ENCODE assay signal across 23 cellular contexts in the genomic region with DNA sequence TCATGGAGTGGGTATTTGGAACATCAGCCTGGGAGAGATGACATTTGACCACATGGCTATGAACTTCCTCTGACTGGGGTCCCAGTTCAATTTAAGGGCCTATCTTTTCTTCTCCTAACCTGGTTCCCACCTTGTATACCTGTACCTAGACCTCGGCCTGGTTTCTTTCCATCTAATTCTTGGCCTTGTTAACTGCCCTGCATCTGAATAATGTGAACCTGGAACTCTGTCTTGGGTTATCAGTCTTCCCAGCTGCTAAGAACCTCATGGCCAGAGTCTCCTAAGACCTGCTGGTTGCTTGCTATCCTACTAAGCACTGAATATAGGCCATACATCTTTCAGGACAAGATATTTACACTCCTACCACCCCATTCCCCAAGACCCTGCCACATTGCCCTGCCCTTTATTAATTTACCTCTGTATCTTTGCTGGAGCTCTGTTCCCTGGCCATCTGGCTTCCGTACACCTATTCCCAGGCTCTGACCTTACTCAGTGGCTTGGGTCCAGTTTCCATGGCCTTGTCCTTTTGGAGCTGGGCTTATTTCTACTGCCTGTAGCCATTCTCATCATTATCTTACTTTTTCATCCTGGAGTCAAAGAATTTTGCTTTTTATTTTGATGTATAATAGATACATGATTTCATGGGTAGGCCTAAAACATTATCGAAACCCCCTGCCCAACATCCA. TPM values are rescaled to one million over a fixed set of nuclear protein-coding genes. Genes with fewer than 3 reads are reported as not detected.
DNase-seq lines count a peak whose midpoint lies in the region; ATAC-seq, FAIRE-seq and TF ChIP-seq lines count a peak whose summit lies in the region.
"Had no signal": no experiment of that assay in that cellular context is flagged by ENCODE, and none has a peak within 500 bp of the region (broad histone marks: within the 10 kb centered on the region; RNA-seq: fewer than 3 reads in every experiment).

No MANE protein-coding gene starts in this region.

- H3K9me3 ChIP-seq in mammary epithelial cell (replicated peaks; ENCODE audit: insufficient read depth, low read length) (no peaks in the 10 kb centered on the region), HepG2 (ENCODE audit: low read length) (no peaks in the 10 kb centered on the region)
- H3K9me3 ChIP-seq: BLaER1 treated with 17β-estradiol and CSF1 and Interleukin-3, amounts not matched to agents 10 nM and 100 nM had no signal

- TF ChIP-seq CTCF in activated CD8-positive, alpha-beta T cell treated with anti-CD3 and anti-CD28 coated beads for 36 hours (IDR thresholded peaks at IDR 0.05) = no peak
- TF ChIP-seq CTCF in MCF 10A (IDR thresholded peaks at IDR 0.05; ENCODE audit: unreplicated experiment) = no peak
- no peak for TF ChIP-seq CTCF in mammary epithelial cell (conservative IDR thresholded peaks at IDR 0.05 in 1 of 2, IDR thresholded peaks at IDR 0.05 in 1 of 2; ENCODE audit: extremely low read depth in 1 of 2, insufficient read depth in 1 of 2, low read depth in 1 of 2, low read length in 2 of 2)
- TF ChIP-seq CTCF in HepG2 (CRISPR knock-in tag; IDR thresholded peaks at IDR 0.05) = no peak

- no peaks in the 10 kb centered on the region for H3K27me3 Mint-ChIP-seq in activated CD8-positive, alpha-beta T cell treated with anti-CD3 and anti-CD28 coated beads, Interleukin-2, amount 10 ng/mL, durations not matched to agents 7 days and 5 days (ENCODE audit: low read depth)
- no peaks in the 10 kb centered on the region for H3K27me3 Mint-ChIP-seq in activated CD8-positive, alpha-beta T cell treated with anti-CD3 and anti-CD28 coated beads for 36 hours
- H3K27me3 Mint-ChIP-seq in MCF 10A (ENCODE audit: insufficient read depth, unreplicated experiment) = no peaks in the 10 kb centered on the region
- H3K27me3 Mint-ChIP-seq: CD4-positive, alpha-beta T cell had no signal

- H4K20me1 ChIP-seq in mammary epithelial cell (ENCODE audit: insufficient read depth, low read length) (no peaks in the 10 kb centered on the region), HepG2 (ENCODE audit: insufficient read depth, low read length) (peaks cover 44% of the 10 kb centered on the region)

- peaks cover 2% of the 10 kb centered on the region for H3K4me1 ChIP-seq in mammary epithelial cell (ENCODE audit: insufficient read depth, low read length)
- peaks cover 55% of the 10 kb centered on the region for H3K4me1 ChIP-seq in HepG2 (ENCODE audit: insufficient read depth, low read length)

- H3K4me3 ChIP-seq in mammary epithelial cell (replicated peaks in 1 of 3; ENCODE audit: insufficient read depth in 1 of 3, low read depth in 2 of 3, low read length in 3 of 3) (no peak overlapping the region), HepG2 (replicated peaks in 1 of 3; ENCODE audit: insufficient read depth in 1 of 3, low read depth in 2 of 3, low read length in 3 of 3) (no peak overlapping the region)
- H3K4me3 ChIP-seq: BLaER1 treated with 17β-estradiol and CSF1 and Interleukin-3, amounts not matched to agents 10 nM and 100 nM had no signal

- in situ Hi-C loops in mammary epithelial cell (cut with MboI; ENCODE audit: low sequenced_read_pairs in 2 of 2) = no loop called here
- in situ Hi-C loops in HepG2 (cut with HindIII; ENCODE audit: extremely low pct_ligation_motif_present, low pct_unique_long_range_greater_than_20kb) = no loop called here

- POLR2A ChIA-PET in activated CD8-positive, alpha-beta T cell treated with anti-CD3 and anti-CD28 coated beads, Interleukin-2, amount 10 ng/mL, durations not matched to agents 7 days and 5 days (lab: Charles Lee) = no interaction called here
- POLR2A ChIA-PET in activated CD8-positive, alpha-beta T cell treated with anti-CD3 and anti-CD28 coated beads for 36 hours (lab: Charles Lee) = interaction anchor here (0.7 to 2.1 kb wide), 3 partner anchors 10 to 14 kb away, joined by 3 to 9 read pairs (median 5); no protein-coding TSS in a partner anchor
- POLR2A ChIA-PET in MCF 10A (lab: Yijun Ruan, JAX) = no interaction called here
- POLR2A ChIA-PET in HepG2 (lab: Yijun Ruan, JAX) = interaction anchor here (0.9 to 2.1 kb wide), 5 partner anchors 7 to 19 kb away, joined by 3 to 16 read pairs (median 3); partner anchors contain the start of gene PSAT1

- H3K79me2 ChIP-seq in mammary epithelial cell (ENCODE audit: insufficient read depth, low read length) (peaks cover 20% of the 10 kb centered on the region), HepG2 (ENCODE audit: insufficient read depth, low read length) (peaks cover 39% of the 10 kb centered on the region)

- no TSS peak for BruUV-seq in MCF 10A (replicated peaks; lab: Mats Ljungman, UMichigan)
- no TSS peak for BruUV-seq in mammary epithelial cell (replicated peaks; lab: Mats Ljungman, UMichigan)
- BruUV-seq in HepG2 (replicated peaks; lab: Mats Ljungman, UMichigan) = no TSS peak

- TF ChIP-seq POLR2A in HepG2 (IDR thresholded peaks at IDR 0.05; ENCODE audit: insufficient read depth in 1 of 2, low read depth in 2 of 2, low read length in 2 of 2) = no peak

- no peak for DNase-seq in activated CD8-positive, alpha-beta T cell treated with anti-CD3 and anti-CD28 coated beads, Interleukin-2, amount 10 ng/mL, durations not matched to agents 7 days and 5 days
- no peak for DNase-seq in activated CD8-positive, alpha-beta T cell treated with anti-CD3 and anti-CD28 coated beads for 36 hours
- DNase-seq in MCF 10A (ENCODE audit: unreplicated experiment) (no peak), mammary epithelial cell (no peak), HepG2 (ENCODE audit: low spot score) (no peak), NCI-H69 (lab: John Stamatoyannopoulos, UW) (no peak)
- DNase-seq: CD4-positive, alpha-beta T cell; NCI-H1092; NCI-H1417 treated with DMSO at 0.1 percent for 48 hours; NCI-H187; NCI-H2081 treated with DMSO at 0.1 percent for 48 hours; NCI-H2171; NCI-H345; NCI-H510A treated with DMSO at 0.1 percent for 48 hours; NCI-H748 treated with DMSO at 0.1 percent for 48 hours; SIG-M5 had no signal

- ATAC-seq in activated CD8-positive, alpha-beta T cell treated with anti-CD3 and anti-CD28 coated beads, Interleukin-2, amount 10 ng/mL, durations not matched to agents 7 days and 5 days = no peak
- ATAC-seq in activated CD8-positive, alpha-beta T cell treated with anti-CD3 and anti-CD28 coated beads for 36 hours = no peak
- ATAC-seq in HepG2 (no peak), HG03439 (IDR thresholded peaks at IDR 0.05; ENCODE audit: unreplicated experiment) (no peak)

- H3K27ac Mint-ChIP-seq in activated CD8-positive, alpha-beta T cell treated with anti-CD3 and anti-CD28 coated beads, Interleukin-2, amount 10 ng/mL, durations not matched to agents 7 days and 5 days = peak overlapping the region; percentile 29
- no peak overlapping the region for H3K27ac Mint-ChIP-seq in activated CD8-positive, alpha-beta T cell treated with anti-CD3 and anti-CD28 coated beads for 36 hours
- peak overlapping the region; percentile 46 for H3K27ac Mint-ChIP-seq in MCF 10A (ENCODE audit: low read depth, unreplicated experiment)
- H3K27ac Mint-ChIP-seq: CD4-positive, alpha-beta T cell had no signal

- TF ChIP-seq EP300 in HepG2 (IDR thresholded peaks at IDR 0.05; ENCODE audit: low read depth in 2 of 2, low read length in 2 of 2) = no peak
- TF ChIP-seq EP300 in HepG2 (CRISPR knock-in tag; IDR thresholded peaks at IDR 0.05; ENCODE audit: borderline replicate concordance) = no peak

- no peak overlapping the region for H3K4me3 Mint-ChIP-seq in activated CD8-positive, alpha-beta T cell treated with anti-CD3 and anti-CD28 coated beads, Interleukin-2, amount 10 ng/mL, durations not matched to agents 7 days and 5 days
- no peak overlapping the region for H3K4me3 Mint-ChIP-seq in activated CD8-positive, alpha-beta T cell treated with anti-CD3 and anti-CD28 coated beads for 36 hours
- no peak overlapping the region for H3K4me3 Mint-ChIP-seq in MCF 10A (ENCODE audit: unreplicated experiment)
- H3K4me3 Mint-ChIP-seq: CD4-positive, alpha-beta T cell had no signal

- H3K36me3 ChIP-seq in mammary epithelial cell (ENCODE audit: insufficient read depth, low read length) = peaks cover 39% of the 10 kb centered on the region
- H3K36me3 ChIP-seq in HepG2 (replicated peaks in 1 of 2; ENCODE audit: control insufficient read depth in 1 of 2, insufficient read depth in 2 of 2, low read length in 2 of 2) = peaks cover 34 to 81% of the 10 kb centered on the region in 2 experiments

- dilution Hi-C loops in mammary epithelial cell (cut with HindIII; ENCODE audit: low sequenced_read_pairs) = no loop called here

- WGBS in mammary epithelial cell (ENCODE audit: low coverage, missing lambda C conversion rate) = 96% methylated on average over 3 of the region's 3 CpGs
- 96% methylated on average over 3 of the region's 3 CpGs for WGBS in HepG2 (ENCODE audit: low lambda C conversion rate)

- no peak for TF ChIP-seq RAD21 in HepG2 (CRISPR knock-in tag; IDR thresholded peaks at IDR 0.05)

- H3K36me3 Mint-ChIP-seq in activated CD8-positive, alpha-beta T cell treated with anti-CD3 and anti-CD28 coated beads, Interleukin-2, amount 10 ng/mL, durations not matched to agents 7 days and 5 days (ENCODE audit: low read depth) = peaks cover 68% of the 10 kb centered on the region
- H3K36me3 Mint-ChIP-seq in activated CD8-positive, alpha-beta T cell treated with anti-CD3 and anti-CD28 coated beads for 36 hours (ENCODE audit: low read depth) = peaks cover 77% of the 10 kb centered on the region
- H3K36me3 Mint-ChIP-seq in MCF 10A (ENCODE audit: insufficient read depth, unreplicated experiment) = peaks cover 93% of the 10 kb centered on the region

- no peak overlapping the region for H2AFZ ChIP-seq in mammary epithelial cell (ENCODE audit: low read depth, low read length)
- H2AFZ ChIP-seq in HepG2 (ENCODE audit: low read length) = no peak overlapping the region

- H3K9ac ChIP-seq in mammary epithelial cell (ENCODE audit: insufficient read depth, low read length) (no peak overlapping the region), HepG2 (ENCODE audit: insufficient read depth, low read depth, low read length) (no peak overlapping the region)
- H3K9ac ChIP-seq: BLaER1 treated with 17β-estradiol and CSF1 and Interleukin-3, amounts not matched to agents 10 nM and 100 nM had no signal

- H3K27ac ChIP-seq in mammary epithelial cell (ENCODE audit: insufficient read depth, low read depth, low read length) = no peak overlapping the region
- H3K27ac ChIP-seq in HepG2 (ENCODE audit: extremely low read length, insufficient read depth, low read length) = no peak overlapping the region
- H3K27ac ChIP-seq: BLaER1 treated with 17β-estradiol and CSF1 and Interleukin-3, amounts not matched to agents 10 nM and 100 nM; HL-60 had no signal

- H3K27me3 ChIP-seq in mammary epithelial cell (ENCODE audit: insufficient read depth, low read length) = no peaks in the 10 kb centered on the region
- H3K27me3 ChIP-seq in HepG2 (ENCODE audit: control insufficient read depth in 1 of 2, insufficient read depth in 2 of 2, low read length in 2 of 2) = no peaks in the 10 kb centered on the region; a peak in 1 of 5 replicates
- H3K27me3 ChIP-seq: BLaER1 treated with 17β-estradiol and CSF1 and Interleukin-3, amounts not matched to agents 10 nM and 100 nM had no signal

- FAIRE-seq in HepG2 (lab: Jason Lieb, UNC) = no peak
- FAIRE-seq: A204.1, D721Med, GM19239, RCC 7860 had no signal

- intact Hi-C loops in activated CD8-positive, alpha-beta T cell treated with anti-CD3 and anti-CD28 coated beads for 36 hours (cut with micrococcal nuclease) = no loop called here
- intact Hi-C loops in MCF 10A (cut with micrococcal nuclease) (no loop called here), mammary epithelial cell (cut with micrococcal nuclease) (no loop called here), HepG2 (cut with micrococcal nuclease; ENCODE audit: unreplicated experiment) (no loop called here)

- no peaks in the 10 kb centered on the region for H3K9me3 Mint-ChIP-seq in activated CD8-positive, alpha-beta T cell treated with anti-CD3 and anti-CD28 coated beads, Interleukin-2, amount 10 ng/mL, durations not matched to agents 7 days and 5 days (ENCODE audit: insufficient read depth)
- H3K9me3 Mint-ChIP-seq in activated CD8-positive, alpha-beta T cell treated with anti-CD3 and anti-CD28 coated beads for 36 hours = no peaks in the 10 kb centered on the region
- no peaks in the 10 kb centered on the region for H3K9me3 Mint-ChIP-seq in MCF 10A (ENCODE audit: unreplicated experiment)
- H3K9me3 Mint-ChIP-seq: CD4-positive, alpha-beta T cell had no signal

- CTCF ChIA-PET in activated CD8-positive, alpha-beta T cell treated with anti-CD3 and anti-CD28 coated beads, Interleukin-2, amount 10 ng/mL, durations not matched to agents 7 days and 5 days (lab: Charles Lee) = no interaction called here
- CTCF ChIA-PET in activated CD8-positive, alpha-beta T cell treated with anti-CD3 and anti-CD28 coated beads for 36 hours (lab: Charles Lee) = no interaction called here
- CTCF ChIA-PET in MCF 10A (lab: Yijun Ruan, JAX) (interaction anchor here (0.9 to 2.7 kb wide), 7 partner anchors 25 to 66 kb away, joined by 3 to 9 read pairs (median 4); no protein-coding TSS in a partner anchor), mammary epithelial cell (lab: Charles Lee; ENCODE audit: low non-redundant PET) (no interaction called here), HepG2 (lab: Yijun Ruan, JAX; ENCODE audit: low intra/inter-chr PET ratio, low total read pairs) (no interaction called here)

- peaks cover 21% of the 10 kb centered on the region for H3K4me1 Mint-ChIP-seq in activated CD8-positive, alpha-beta T cell treated with anti-CD3 and anti-CD28 coated beads, Interleukin-2, amount 10 ng/mL, durations not matched to agents 7 days and 5 days (ENCODE audit: low read depth)
- peaks cover 15% of the 10 kb centered on the region for H3K4me1 Mint-ChIP-seq in activated CD8-positive, alpha-beta T cell treated with anti-CD3 and anti-CD28 coated beads for 36 hours (ENCODE audit: low read depth)
- H3K4me1 Mint-ChIP-seq in MCF 10A (ENCODE audit: insufficient read depth, unreplicated experiment) = peaks cover 8% of the 10 kb centered on the region

- H3K4me2 ChIP-seq in mammary epithelial cell (ENCODE audit: insufficient read depth, low read depth, low read length) (no peak overlapping the region), HepG2 (ENCODE audit: low read depth, low read length) (no peak overlapping the region)
- H3K4me2 ChIP-seq: BLaER1 treated with 17β-estradiol and CSF1 and Interleukin-3, amounts not matched to agents 10 nM and 100 nM had no signal

RNA-seq across cellular contexts. Expression of gene PSAT1, which starts 6.6 kb away (rescaled TPM):
- total RNA-seq in activated CD8-positive, alpha-beta T cell treated with anti-CD3 and anti-CD28 coated beads, Interleukin-2, amount 10 ng/mL, durations not matched to agents 7 days and 5 days = 100 to 1,000 TPM; 110 to 112 TPM
- 100 to 1,000 TPM; 174 to 182 TPM for total RNA-seq in activated CD8-positive, alpha-beta T cell treated with anti-CD3 and anti-CD28 coated beads for 36 hours
- total RNA-seq in MCF 10A (2022) = 263 and 326 TPM in 2 replicates
- total RNA-seq in mammary epithelial cell = 100 to 1,000 TPM; 220 to 369 TPM
- polyA plus RNA-seq in mammary epithelial cell = 126 TPM
- 107 TPM for polyA minus RNA-seq in mammary epithelial cell
- 135 and 262 TPM in 2 replicates for total RNA-seq in HepG2 (2016; rRNA removed; fragmentation: Illumina TruSeq; extraction: Trizol)
- total RNA-seq in HepG2 (2016; cell fraction: cytosol; rRNA removed; fragmentation: Illumina TruSeq; extraction: Trizol; ENCODE audit: low read depth) = 16.9 and 17.4 TPM in 2 replicates
- 134 and 259 TPM in 2 replicates for total RNA-seq in HepG2 (2016; cell fraction: insoluble cytoplasmic fraction; rRNA removed; fragmentation: Illumina TruSeq; extraction: Trizol)
- 55.1 and 59.2 TPM in 2 replicates for total RNA-seq in HepG2 (2016; cell fraction: membrane; rRNA removed; fragmentation: Illumina TruSeq; extraction: Trizol)
- 92.0 and 102 TPM in 2 replicates for total RNA-seq in HepG2 (2016; cell fraction: nucleus; rRNA removed; fragmentation: Illumina TruSeq; extraction: Trizol)
- polyA plus RNA-seq in HepG2 (2011; rRNA removed) = 197 and 229 TPM in 2 replicates
- 174 and 239 TPM in 2 replicates for polyA plus RNA-seq in HepG2 (2011; cell fraction: cytosol; rRNA removed)
- 53.5 and 69.1 TPM in 2 replicates for polyA plus RNA-seq in HepG2 (2011; cell fraction: nucleus; rRNA removed)
- 252 and 381 TPM in 2 replicates for polyA plus RNA-seq in HepG2 (2012)
- 23.7 and 24.6 TPM in 2 replicates for polyA plus RNA-seq in HepG2 (2016; cell fraction: cytosol; fragmentation: Illumina TruSeq; extraction: Trizol; ENCODE audit: low read depth)
- 471 and 492 TPM in 2 replicates for polyA plus RNA-seq in HepG2 (2016; cell fraction: insoluble cytoplasmic fraction; fragmentation: Illumina TruSeq; extraction: Trizol; ENCODE audit: low read depth)
- polyA plus RNA-seq in HepG2 (2016; cell fraction: membrane; fragmentation: Illumina TruSeq; extraction: Trizol; ENCODE audit: low read depth) = 65.5 and 69.3 TPM in 2 replicates
- polyA plus RNA-seq in HepG2 (2016; cell fraction: nucleus; fragmentation: Illumina TruSeq; extraction: Trizol; ENCODE audit: insufficient read depth, low read depth) = 163 TPM in 2 replicates
- 98.7 and 239 TPM in 2 replicates for polyA minus RNA-seq in HepG2 (2011; rRNA and poly(A)+ RNA removed; ENCODE audit: low replicate concordance)
- 170 and 192 TPM in 2 replicates for polyA minus RNA-seq in HepG2 (2011; cell fraction: cytosol; rRNA and poly(A)+ RNA removed)
- 105 and 132 TPM in 2 replicates for polyA minus RNA-seq in HepG2 (2011; cell fraction: nucleus; rRNA and poly(A)+ RNA removed)

Comparison
In these comparisons a context has a peak if more than half of its experiments do, and no peak if none do; other contexts are left out.
1. POLR2A ChIA-PET loops: an anchor here in activated CD8-positive, alpha-beta T cell treated with anti-CD3 and anti-CD28 coated beads for 36 hours (0.7 to 2.1 kb wide) and HepG2 (0.9 to 2.1 kb wide); none called in activated CD8-positive, alpha-beta T cell treated with anti-CD3 and anti-CD28 coated beads, Interleukin-2, amount 10 ng/mL, durations not matched to agents 7 days and 5 days and MCF 10A.